In the genomic region with DNA sequence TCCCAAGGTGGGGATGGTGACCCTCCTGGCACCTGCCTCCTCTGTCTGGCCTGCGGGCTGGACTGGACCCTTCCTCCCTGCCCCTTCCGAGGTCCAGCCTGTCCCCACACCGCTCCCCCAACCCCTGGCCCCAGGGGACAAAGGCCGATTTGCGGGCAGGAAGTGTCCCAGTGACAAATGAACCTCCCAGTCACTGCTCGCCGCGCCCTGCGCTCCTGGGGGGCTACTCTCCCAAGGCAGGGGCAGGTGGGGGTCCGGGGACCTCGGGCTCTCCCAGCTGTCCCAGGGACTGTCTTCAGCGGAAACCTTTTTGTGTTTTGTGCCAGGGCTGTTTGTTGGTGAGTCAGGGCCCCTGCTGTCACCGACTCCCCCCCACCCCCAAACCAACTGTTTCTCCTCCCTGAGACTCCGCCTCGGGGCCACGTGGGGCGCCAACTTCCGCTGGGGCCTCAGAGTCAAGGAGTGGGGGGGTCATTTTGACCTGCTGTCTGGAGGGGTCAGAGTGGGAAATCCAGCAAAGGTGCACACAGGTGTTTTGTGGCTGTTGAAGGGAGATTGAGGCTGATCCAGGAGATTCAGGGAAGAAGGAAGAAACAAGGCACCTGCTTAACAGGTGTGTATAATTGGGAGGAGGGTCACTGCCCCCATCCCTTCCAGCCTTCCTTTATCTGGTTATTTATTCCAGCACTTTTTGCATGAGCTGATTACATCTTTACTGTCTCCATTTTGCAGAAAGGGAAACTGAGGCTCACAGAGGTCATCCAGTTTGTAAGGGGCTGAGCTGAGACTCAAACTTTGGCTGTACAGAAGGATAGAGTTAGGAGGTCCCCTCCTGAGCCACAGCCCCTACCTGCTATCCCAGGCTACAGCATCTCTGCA, we compare ENCODE assay signal across 1 cellular context.
TF ChIP-seq lines count a peak whose summit lies in the region.

No MANE protein-coding gene starts in this region.

TF ChIP-seq in GM12878, 131 proteins besides CTCF, POLR2A, EP300 and RAD21 (continued from another document):
- peak; percentile 56 for TF ChIP-seq MXI1 (IDR thresholded peaks at IDR 0.05; ENCODE audit: low read depth, low read length)
